9 cellular contexts compared by ENCODE assay signal in genomic region chr7:134780166-134780853, GRCh38. TPM values are rescaled to one million over a fixed set of nuclear protein-coding genes. Genes with fewer than 3 reads are reported as not detected.
DNase-seq lines count a peak whose midpoint lies in the region; ATAC-seq and TF ChIP-seq lines count a peak whose summit lies in the region.
"Had no signal": no experiment of that assay in that cellular context is flagged by ENCODE, and none has a peak within 500 bp of the region (broad histone marks: within the 10 kb centered on the region; RNA-seq: fewer than 3 reads in every experiment).

No MANE protein-coding gene starts in this region.

- ATAC-seq in body of pancreas, result no peak
- ATAC-seq in GM18517 (IDR thresholded peaks at IDR 0.05; ENCODE audit: unreplicated experiment), result no peak
- no peak for ATAC-seq in GM21447 (IDR thresholded peaks at IDR 0.05; ENCODE audit: unreplicated experiment)
- ATAC-seq: stimulated activated naive CD8-positive, alpha-beta T cell treated with anti-CD3 and anti-CD28 coated beads, Interleukin-15, Interleukin-2, amounts not matched to agents 100 U/mL and 50 U/mL, for 24 hours had no signal

- H3K4me1 ChIP-seq in body of pancreas (no peaks in the 10 kb centered on the region), hepatocyte (ENCODE audit: insufficient read depth) (peaks cover 14% of the 10 kb centered on the region)

- peak overlapping the region in 3 of 4 donors; percentile 29 to 34 (median 31) for H3K27ac ChIP-seq in body of pancreas
- peak overlapping the region; percentile 88 for H3K27ac ChIP-seq in hepatocyte

- H3K36me3 ChIP-seq in body of pancreas (replicated peaks in 1 of 2; ENCODE audit: insufficient read depth in 1 of 2, low read depth in 2 of 2) (no peaks in the 10 kb centered on the region), hepatocyte (replicated peaks; ENCODE audit: insufficient read depth, low read depth) (no peaks in the 10 kb centered on the region)

- peak overlapping the region; percentile 69 for H3K4me2 ChIP-seq in hepatocyte

- no peaks in the 10 kb centered on the region for H3K9me2 ChIP-seq in hepatocyte (replicated peaks; ENCODE audit: insufficient read depth)

- peaks cover 49% of the 10 kb centered on the region for H3K79me2 ChIP-seq in hepatocyte

- no peak overlapping the region for H3K4me3 ChIP-seq in body of pancreas
- H3K4me3 ChIP-seq in hepatocyte, result peak overlapping the region; percentile 38
- H3K4me3 ChIP-seq in retinal pigment epithelial cell (ENCODE audit: low read length), result peak overlapping the region; percentile 83

- intact Hi-C loops in body of pancreas (cut with DNase I), result no loop called here

- H3K27me3 ChIP-seq in body of pancreas (no peaks in the 10 kb centered on the region), hepatocyte (no peaks in the 10 kb centered on the region)

- H3K9me3 ChIP-seq in body of pancreas (no peaks in the 10 kb centered on the region), hepatocyte (ENCODE audit: low read depth) (no peaks in the 10 kb centered on the region)

- DNase-seq in ELR (ENCODE audit: low read depth) (peak; percentile 34), body of pancreas (no peak), hepatocyte (ENCODE audit: low spot score) (no peak), retinal pigment epithelial cell (ENCODE audit: low read depth) (no peak), AML-193 (lab: John Stamatoyannopoulos, UW) (no peak), DMS 273 treated with DMSO at 0.1 percent for 48 hours (lab: John Stamatoyannopoulos, UW) (no peak)
- DNase-seq: stimulated activated naive CD8-positive, alpha-beta T cell treated with anti-CD3 and anti-CD28 coated beads, Interleukin-15, Interleukin-2, amounts not matched to agents 100 U/mL and 50 U/mL, for 24 hours had no signal

- TF ChIP-seq POLR2A in body of pancreas (IDR thresholded peaks at IDR 0.05), result no peak

- 53 to 59% methylated on average over 5 of the region's 5 CpGs for WGBS in body of pancreas, 2 donors
- WGBS in hepatocyte (ENCODE audit: low lambda C conversion rate, missing lambda C conversion rate), result 22% methylated on average over 5 of the region's 5 CpGs

- H4K20me1 ChIP-seq in hepatocyte (ENCODE audit: insufficient read depth, poor library complexity, severe bottlenecking), result no peaks in the 10 kb centered on the region

- H2AFZ ChIP-seq in hepatocyte, result peak overlapping the region; percentile 6

- TF ChIP-seq CTCF in body of pancreas (IDR thresholded peaks at IDR 0.05), result no peak
- no peak for TF ChIP-seq CTCF in hepatocyte (IDR thresholded peaks at IDR 0.05; ENCODE audit: poor library complexity)
- TF ChIP-seq CTCF in retinal pigment epithelial cell (conservative IDR thresholded peaks at IDR 0.05; ENCODE audit: low read depth, low read length), result no peak

RNA-seq across cellular contexts. Expression of gene CALD1, which starts 0.9 kb away (rescaled TPM):
- total RNA-seq in body of pancreas (10 to 100 TPM; 57.0 to 72.6 TPM), hepatocyte (207 and 219 TPM in 2 replicates)
- polyA plus RNA-seq in hepatocyte, result 333 and 406 TPM in 2 replicates

Comparison
In these comparisons a context has a peak if more than half of its experiments do, and no peak if none do; other contexts are left out.
1. H3K4me3 ChIP-seq: peak in hepatocyte (single experiment) and retinal pigment epithelial cell (single experiment); none in body of pancreas (0 of 2).